ENCODE assay signal across 25 cellular contexts in the genomic region with DNA sequence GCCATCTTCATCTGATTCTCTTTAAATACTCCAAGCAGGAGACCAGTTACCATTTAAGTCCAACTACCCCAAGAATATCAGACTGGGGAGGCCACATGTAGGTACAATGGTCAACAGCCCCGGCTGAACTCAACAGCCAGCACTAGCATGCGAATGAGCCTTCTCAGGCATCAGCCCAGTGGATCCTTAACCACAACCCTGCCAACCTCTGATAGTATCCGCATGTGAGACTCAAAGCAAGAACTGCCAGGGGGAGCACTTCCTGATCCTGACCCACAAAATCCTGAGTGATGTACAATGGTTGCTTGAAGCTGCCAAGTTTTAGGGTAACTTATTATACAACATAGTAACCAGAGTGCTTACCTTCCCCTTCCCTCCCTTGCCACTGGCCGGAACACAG. TPM values are rescaled to one million over a fixed set of nuclear protein-coding genes. Genes with fewer than 3 reads are reported as not detected.
A peak's percentile ranks its signal among the peaks of the same experiment; 100 is the strongest.
DNase-seq lines count a peak whose midpoint lies in the region; ATAC-seq, FAIRE-seq and TF ChIP-seq lines count a peak whose summit lies in the region.
"Had no signal": no experiment of that assay in that cellular context is flagged by ENCODE, and none has a peak within 500 bp of the region (broad histone marks: within the 10 kb centered on the region; RNA-seq: fewer than 3 reads in every experiment).

No MANE protein-coding gene starts in this region.

- 72% methylated on average over 4 of the region's 4 CpGs; no CpG with 5 or more reads in 1 of the 2 experiments for WGBS in H1 (ENCODE audit: extremely low coverage in 1 of 2, insufficient coverage in 1 of 2, insufficient read length in 1 of 2, insufficient replicate concordance in 2 of 2, low coverage in 1 of 2, low lambda C conversion rate in 2 of 2, missing lambda C conversion rate in 1 of 2), 2 experiments

- H4K5ac ChIP-seq in H1 (ENCODE audit: insufficient read length, low read depth, low read length): no peak overlapping the region

- H2AK5ac ChIP-seq in H1 (ENCODE audit: low read depth, low read length): no peak overlapping the region

- H3K9ac ChIP-seq in PC-3 (ENCODE audit: low read length) (no peak overlapping the region), H1 (replicated peaks in 1 of 4; ENCODE audit: extremely low read depth in 1 of 4, low read depth in 3 of 4, low read length in 3 of 4) (no peak overlapping the region)

- POLR2A ChIA-PET in PC-3 (lab: Charles Lee; ENCODE audit: unreplicated experiment) (no interaction called here), H1 (lab: Charles Lee; ENCODE audit: partially characterized antibody) (interaction anchor here (0.8 to 1.5 kb wide), 4 partner anchors 12 to 241 kb away, joined by 3 read pairs; no protein-coding TSS in a partner anchor)

- no peaks in the 10 kb centered on the region for H3F3A ChIP-seq in PC-3 (ENCODE audit: low read length, unreplicated experiment)

- H3K27me3 ChIP-seq in PC-3 (ENCODE audit: low read length) (no peaks in the 10 kb centered on the region), H1 (replicated peaks in 1 of 4; ENCODE audit: control insufficient read depth in 3 of 4, extremely low read depth in 1 of 4, insufficient read depth in 3 of 4, low read length in 3 of 4) (peaks cover 2 to 25% (median 18%) of the 10 kb centered on the region in 4 experiments; a peak in 6 of 7 replicates), ascending aorta (peaks cover 15% of the 10 kb centered on the region)
- H3K27me3 ChIP-seq: BE2C had no signal

- no peak overlapping the region for H3K4ac ChIP-seq in H1 (replicated peaks; ENCODE audit: insufficient read length, low read depth, low read length)

- no peaks in the 10 kb centered on the region for H3K9me2 ChIP-seq in PC-3 (replicated peaks; ENCODE audit: low read length)

- no peaks in the 10 kb centered on the region for H4K20me1 ChIP-seq in PC-3 (ENCODE audit: low read length)
- no peaks in the 10 kb centered on the region for H4K20me1 ChIP-seq in H1 (replicated peaks in 1 of 2; ENCODE audit: control insufficient read depth in 1 of 2, insufficient read depth in 2 of 2, low read length in 2 of 2)

- H2BK20ac ChIP-seq in H1 (ENCODE audit: low read length): no peak overlapping the region

- no peak overlapping the region for H3K18ac ChIP-seq in H1 (ENCODE audit: extremely low read depth, low read length)

- no peaks in the 10 kb centered on the region for H3K79me2 ChIP-seq in PC-3 (ENCODE audit: low read length)
- H3K79me2 ChIP-seq in H1 (ENCODE audit: control insufficient read depth in 1 of 2, insufficient read depth in 2 of 2, low read length in 2 of 2): no peaks in the 10 kb centered on the region

- H3K4me3 ChIP-seq in PC-3 (ENCODE audit: low read length): no peak overlapping the region
- no peak overlapping the region for H3K4me3 ChIP-seq in H1 (ENCODE audit: extremely low read depth in 1 of 4, insufficient read depth in 2 of 4, low read depth in 3 of 4, low read length in 4 of 4)
- no peak overlapping the region for H3K4me3 ChIP-seq in ascending aorta
- H3K4me3 ChIP-seq: gastrocnemius medialis, uterus had no signal

- TF ChIP-seq EP300 in H1 (IDR thresholded peaks at IDR 0.05; ENCODE audit: borderline replicate concordance in 1 of 2, low read depth in 2 of 2, low read length in 2 of 2): no peak

- no peak for FAIRE-seq in H1 (lab: Jason Lieb, UNC)
- FAIRE-seq: bronchial epithelial cell had no signal

- 0 out of 2 replicates have a peak overlapping the region, but pooled peaks have one; percentile 40 for H2BK15ac ChIP-seq in H1 (ENCODE audit: low read length)

- H3K4me2 ChIP-seq in PC-3 (ENCODE audit: low read length): no peak overlapping the region
- no peak overlapping the region for H3K4me2 ChIP-seq in H1 (ENCODE audit: insufficient read depth in 1 of 2, low read depth in 2 of 2, low read length in 2 of 2)

- TF ChIP-seq POLR2A in H1 (IDR thresholded peaks at IDR 0.05; ENCODE audit: control extremely low read depth in 1 of 2, low read depth in 2 of 2, low read length in 2 of 2): no peak

- peak; percentile 33; the same call in 1 of the 2 replicates for TF ChIP-seq CTCF in PC-3 (conservative IDR thresholded peaks at IDR 0.05; ENCODE audit: low read depth, low read length)
- peak in 2 of 3 experiments; percentile 3 to 25; a peak in 1 of 4 replicates for TF ChIP-seq CTCF in H1 (IDR thresholded peaks at IDR 0.05; ENCODE audit: control extremely low read depth in 1 of 3, insufficient read depth in 1 of 3, low read depth in 1 of 3, low read length in 3 of 3)
- TF ChIP-seq CTCF in ascending aorta (IDR thresholded peaks at IDR 0.05): no peak

- CTCF ChIA-PET in PC-3 (lab: Charles Lee) (no interaction called here), H1 (lab: Charles Lee; ENCODE audit: partially characterized antibody) (interaction anchor here (0.6 to 10.5 kb wide), 14 partner anchors 9 to 1448 kb away, joined by 3 to 106 read pairs (median 4); a partner anchor contains a TSS)

- peaks cover 16% of the 10 kb centered on the region for H3K23me2 ChIP-seq in H1 (ENCODE audit: low read depth, low read length)

- H3K4me1 ChIP-seq in PC-3 (ENCODE audit: insufficient read depth, low read length) (no peaks in the 10 kb centered on the region), H1 (replicated peaks in 1 of 4; ENCODE audit: control insufficient read depth in 3 of 4, insufficient read depth in 4 of 4, low read length in 3 of 4) (peaks cover 5 to 15% (median 12%) of the 10 kb centered on the region in 4 experiments), ascending aorta (peaks cover 0 to 6% of the 10 kb centered on the region in 2 donors)
- H3K4me1 ChIP-seq: uterus had no signal

- no peak overlapping the region for H3K23ac ChIP-seq in H1 (ENCODE audit: insufficient read length)

- H3K36me3 ChIP-seq in PC-3 (ENCODE audit: low read depth, low read length) (no peaks in the 10 kb centered on the region), H1 (ENCODE audit: control insufficient read depth in 2 of 4, insufficient read depth in 4 of 4, low read length in 3 of 4) (no peaks in the 10 kb centered on the region), ascending aorta (no peaks in the 10 kb centered on the region)
- H3K36me3 ChIP-seq: BE2C, gastrocnemius medialis, uterus had no signal

- no peaks in the 10 kb centered on the region for H3K79me1 ChIP-seq in H1 (ENCODE audit: low read depth, low read length)

- H3K27ac ChIP-seq in PC-3 (ENCODE audit: low read length) (no peak overlapping the region), H1 (ENCODE audit: low read depth, low read length) (no peak overlapping the region), ascending aorta (no peak overlapping the region)
- H3K27ac ChIP-seq: 22Rv1, gastrocnemius medialis, uterus had no signal

- H2BK120ac ChIP-seq in H1 (replicated peaks; ENCODE audit: low read depth, low read length): no peak overlapping the region

- intact Hi-C loops in PC-3 (cut with micrococcal nuclease) (no loop called here), ascending aorta (cut with DNase I) (no loop called here)

- H4K91ac ChIP-seq in H1 (replicated peaks; ENCODE audit: insufficient read length, low read length): no peak overlapping the region

- H2BK5ac ChIP-seq in H1 (ENCODE audit: low read depth, low read length): no peak overlapping the region

- no peak overlapping the region for H3K14ac ChIP-seq in H1 (ENCODE audit: insufficient read length)

- no TSS peak for BruUV-seq in PC-3 (replicated peaks; lab: Mats Ljungman, UMichigan)

- TF ChIP-seq RAD21 in H1 (IDR thresholded peaks at IDR 0.05 in 1 of 2, conservative IDR thresholded peaks at IDR 0.05 in 1 of 2; ENCODE audit: low read depth in 2 of 2, low read length in 2 of 2): 0 out of 4 replicates have a peak, but pooled peaks of 1 of the 2 experiments have one; percentile 1

- peak; percentile 49; the same call in 1 of the 2 replicates for ATAC-seq in PC-3
- ATAC-seq: activated naive CD8-positive, alpha-beta T cell treated with anti-CD3 and anti-CD28 coated beads, Interleukin-2, amount 50 U/mL, for 24 hours; gastrocnemius medialis; right cardiac atrium had no signal

- no peak overlapping the region for H4K8ac ChIP-seq in H1 (ENCODE audit: extremely low read depth, insufficient read depth, low read length)

- no peak overlapping the region for H2AFZ ChIP-seq in PC-3 (ENCODE audit: low read length)
- H2AFZ ChIP-seq in H1 (ENCODE audit: low read length): no peak overlapping the region

- H3K9me3 ChIP-seq in PC-3 (ENCODE audit: low read length): no peaks in the 10 kb centered on the region
- H3K9me3 ChIP-seq in H1 (ENCODE audit: insufficient read depth in 2 of 2, low read depth in 1 of 2, low read length in 1 of 2): no peaks in the 10 kb centered on the region
- H3K9me3 ChIP-seq in ascending aorta: no peaks in the 10 kb centered on the region
- H3K9me3 ChIP-seq: BE2C, gastrocnemius medialis, uterus had no signal

- peak; percentile 29 for DNase-seq in DMS 273 (lab: John Stamatoyannopoulos, UW; ENCODE audit: unreplicated experiment)
- no peak for DNase-seq in DMS 273 treated with DMSO at 0.1 percent for 48 hours (lab: John Stamatoyannopoulos, UW)
- no peak for DNase-seq in PC-3
- no peak for DNase-seq in H1 (ENCODE audit: low read depth in 1 of 2, low spot score in 2 of 2)
- peak; percentile 29 for DNase-seq in renal cortical epithelial cell (ENCODE audit: low read depth)
- DNase-seq in NCI-H82 treated with DMSO at 0.1 percent for 48 hours (lab: John Stamatoyannopoulos, UW; ENCODE audit: unreplicated experiment): no peak
- no peak for DNase-seq in ascending aorta (ENCODE audit: low spot score in 2 of 2)
- DNase-seq in 8988T: no peak
- DNase-seq: activated CD4-positive, alpha-beta T cell treated with anti-CD3 and anti-CD28 coated beads, Interleukin-2, amount 50 U/mL, for 1 hour; activated CD8-positive, alpha-beta memory T cell treated with anti-CD3 and anti-CD28 coated beads, Interleukin-2, amount 50 U/mL, for 48 hours; activated effector memory CD4-positive, alpha-beta T cell treated with Interleukin-2 at 50 U/mL for 16 hours; activated naive CD8-positive, alpha-beta T cell treated with anti-CD3 and anti-CD28 coated beads, Interleukin-2, amount 50 U/mL, for 24 hours; BE2C; cortex of kidney; gastrocnemius medialis; KG1; mammary epithelial cell; NCI-H2107; NCI-H510A treated with DMSO at 0.1 percent for 48 hours; right cardiac atrium; uterus had no signal

- H3K56ac ChIP-seq in H1 (replicated peaks; ENCODE audit: insufficient read length, low read depth, low read length): no peak overlapping the region

- H2BK12ac ChIP-seq in H1 (ENCODE audit: low read depth, low read length): no peak overlapping the region

RNA-seq across cellular contexts. Expression of a gene that starts 4.0 kb away (rescaled TPM):
- total RNA-seq in PC-3 (2014; rRNA removed) (not detected in 2 replicates), renal cortical epithelial cell (not detected in 2 replicates), ascending aorta (not detected)
- 0.42 and 0.93 TPM in 2 replicates for total RNA-seq in H1 (2021; fragmentation: NEBNext Ultra II Directional; extraction: Animal tissue kit (Norgen Biotek cat#: 25700))
- 2.7 and 3.4 TPM in 2 replicates for polyA plus RNA-seq in H1 (2011; rRNA removed)
- 1.0 TPM for polyA plus RNA-seq in H1 (2011; cell fraction: cytosol; rRNA removed)
- polyA plus RNA-seq in H1 (2011; cell fraction: nucleus; rRNA removed): 2.4 TPM
- 1.0 to 3.2 TPM (median 1.7 TPM) in 4 replicates for polyA plus RNA-seq in H1 (2012, experiment 1 of 2)
- polyA plus RNA-seq in H1 (2012, experiment 2 of 2): 2.4 TPM
- 3.9 TPM for polyA plus RNA-seq in H1 (2013, experiment 1 of 2)
- 4.8 TPM for polyA plus RNA-seq in H1 (2013, experiment 2 of 2)
- polyA minus RNA-seq in H1 (2011; rRNA and poly(A)+ RNA removed): 0.57 TPM in 1 of 2 replicates, not detected in the other
- not detected for polyA minus RNA-seq in H1 (2011; cell fraction: cytosol; rRNA and poly(A)+ RNA removed)
- polyA minus RNA-seq in H1 (2011; cell fraction: nucleus; rRNA and poly(A)+ RNA removed): not detected
- total RNA-seq: gastrocnemius medialis, kidney epithelial cell, mammary epithelial cell, omental fat pad, right cardiac atrium, uterus had no signal
- polyA plus RNA-seq: mammary epithelial cell, right cardiac atrium had no signal

RNA-seq across cellular contexts. Expression of a gene that starts 7.5 kb away (rescaled TPM):
- total RNA-seq in PC-3 (2014; rRNA removed) (not detected in 2 replicates), renal cortical epithelial cell (not detected in 2 replicates), ascending aorta (not detected)
- total RNA-seq in H1 (2021; fragmentation: NEBNext Ultra II Directional; extraction: Animal tissue kit (Norgen Biotek cat#: 25700)): not detected in 2 replicates
- 0.26 TPM in 1 of 2 replicates, not detected in the other for polyA plus RNA-seq in H1 (2011; rRNA removed)
- 0.31 TPM for polyA plus RNA-seq in H1 (2011; cell fraction: cytosol; rRNA removed)
- polyA plus RNA-seq in H1 (2011; cell fraction: nucleus; rRNA removed): 0.51 TPM
- not detected in 4 replicates for polyA plus RNA-seq in H1 (2012, experiment 1 of 2)
- polyA plus RNA-seq in H1 (2012, experiment 2 of 2): not detected
- polyA plus RNA-seq in H1 (2013, experiment 1 of 2): 0.26 TPM
- 0.42 TPM for polyA plus RNA-seq in H1 (2013, experiment 2 of 2)
- polyA minus RNA-seq in H1 (2011; rRNA and poly(A)+ RNA removed): not detected in 2 replicates
- polyA minus RNA-seq in H1 (2011; cell fraction: cytosol; rRNA and poly(A)+ RNA removed): not detected
- polyA minus RNA-seq in H1 (2011; cell fraction: nucleus; rRNA and poly(A)+ RNA removed): not detected
- total RNA-seq: bronchial epithelial cell, gastrocnemius medialis, kidney epithelial cell, mammary epithelial cell, omental fat pad, right cardiac atrium, uterus had no signal
- polyA plus RNA-seq: mammary epithelial cell, right cardiac atrium had no signal

RNA-seq across cellular contexts. Expression of a gene that starts 42.4 kb away (rescaled TPM):
- total RNA-seq in PC-3 (2014; rRNA removed) (7.7 and 8.2 TPM in 2 replicates), renal cortical epithelial cell (1.7 and 3.6 TPM in 2 replicates), ascending aorta (16.7 TPM)
- 30.9 and 31.6 TPM in 2 replicates for total RNA-seq in H1 (2021; fragmentation: NEBNext Ultra II Directional; extraction: Animal tissue kit (Norgen Biotek cat#: 25700))
- polyA plus RNA-seq in H1 (2011; rRNA removed): 33.5 and 34.1 TPM in 2 replicates
- 32.2 TPM for polyA plus RNA-seq in H1 (2011; cell fraction: cytosol; rRNA removed)
- 34.9 TPM for polyA plus RNA-seq in H1 (2011; cell fraction: nucleus; rRNA removed)
- polyA plus RNA-seq in H1 (2012, experiment 1 of 2): 24.3 to 30.8 TPM (median 28.2 TPM) in 4 replicates
- polyA plus RNA-seq in H1 (2012, experiment 2 of 2): 35.9 TPM
- 12.0 TPM for polyA plus RNA-seq in H1 (2013, experiment 1 of 2)
- 12.3 TPM for polyA plus RNA-seq in H1 (2013, experiment 2 of 2)
- 41.6 and 46.0 TPM in 2 replicates for polyA minus RNA-seq in H1 (2011; rRNA and poly(A)+ RNA removed)
- 23.7 TPM for polyA minus RNA-seq in H1 (2011; cell fraction: cytosol; rRNA and poly(A)+ RNA removed)
- 15.2 TPM for polyA minus RNA-seq in H1 (2011; cell fraction: nucleus; rRNA and poly(A)+ RNA removed)

RNA-seq across cellular contexts. Expression of a gene that starts 54.6 kb away (rescaled TPM):
- total RNA-seq in PC-3 (2014; rRNA removed) (13.5 and 14.3 TPM in 2 replicates), renal cortical epithelial cell (1.2 and 6.1 TPM in 2 replicates), ascending aorta (48.2 TPM)
- total RNA-seq in H1 (2021; fragmentation: NEBNext Ultra II Directional; extraction: Animal tissue kit (Norgen Biotek cat#: 25700)): 5.1 TPM in 2 replicates
- polyA plus RNA-seq in H1 (2011; rRNA removed): 4.0 and 4.4 TPM in 2 replicates
- polyA plus RNA-seq in H1 (2011; cell fraction: cytosol; rRNA removed): 3.6 TPM
- polyA plus RNA-seq in H1 (2011; cell fraction: nucleus; rRNA removed): 3.8 TPM
- 2.8 to 4.0 TPM (median 3.4 TPM) in 4 replicates for polyA plus RNA-seq in H1 (2012, experiment 1 of 2)
- polyA plus RNA-seq in H1 (2012, experiment 2 of 2): 3.3 TPM
- polyA plus RNA-seq in H1 (2013, experiment 1 of 2): 5.2 TPM
- polyA plus RNA-seq in H1 (2013, experiment 2 of 2): 4.9 TPM
- 3.0 TPM in 2 replicates for polyA minus RNA-seq in H1 (2011; rRNA and poly(A)+ RNA removed)
- 5.0 TPM for polyA minus RNA-seq in H1 (2011; cell fraction: cytosol; rRNA and poly(A)+ RNA removed)
- polyA minus RNA-seq in H1 (2011; cell fraction: nucleus; rRNA and poly(A)+ RNA removed): 5.1 TPM

Comparison
In these comparisons a context has a peak if more than half of its experiments do, and no peak if none do; other contexts are left out.
1. DNase-seq: peak in DMS 273 (single experiment) and renal cortical epithelial cell (single experiment); none in DMS 273 treated with DMSO at 0.1 percent for 48 hours (single experiment), PC-3 (single experiment), H1 (0 of 2), NCI-H82 treated with DMSO at 0.1 percent for 48 hours (single experiment), ascending aorta (0 of 2) and 8988T (single experiment).
2. CTCF ChIP-seq: peak in PC-3 (single experiment) and H1 (2 of 3); none in ascending aorta (0 of 3).